ENCODE assay signal across 8 cellular contexts in the genomic region with DNA sequence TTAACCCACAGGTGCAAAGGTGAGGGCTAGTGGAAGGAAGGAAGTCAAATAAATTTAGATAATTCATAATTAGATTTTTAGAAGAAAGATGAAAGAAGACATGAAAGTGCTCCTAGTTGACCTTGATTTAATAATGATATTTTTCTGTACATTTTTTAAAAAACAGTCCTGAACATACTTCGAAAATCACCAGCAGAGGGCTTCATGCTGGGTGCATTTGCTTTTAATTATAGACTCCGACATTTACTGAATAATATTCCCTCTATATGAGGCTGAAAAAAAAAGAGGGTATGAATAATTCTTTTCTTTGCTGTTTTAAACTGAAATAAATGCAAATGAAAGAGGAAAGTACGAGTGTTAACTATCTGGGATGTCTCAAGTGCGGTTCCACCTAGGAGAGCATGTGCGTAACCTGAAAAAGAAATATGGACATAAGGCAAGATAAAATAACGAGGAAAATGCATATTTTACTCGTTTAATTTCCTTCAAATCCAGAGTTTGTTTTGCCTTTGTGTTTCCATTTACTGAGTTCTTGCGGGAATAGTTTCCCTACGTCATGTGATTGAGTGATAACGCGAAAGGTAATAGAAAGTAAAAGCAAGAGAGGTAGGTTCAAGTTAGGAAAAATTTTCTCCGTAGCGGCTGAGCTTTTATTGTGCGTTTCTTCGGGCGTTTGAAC. TPM values are rescaled to one million over a fixed set of nuclear protein-coding genes. Genes with fewer than 3 reads are reported as not detected.
DNase-seq lines count a peak whose midpoint lies in the region; ATAC-seq, FAIRE-seq and TF ChIP-seq lines count a peak whose summit lies in the region.

No MANE protein-coding gene starts in this region.

- H3K27ac ChIP-seq in HUES6 (ENCODE audit: low read depth, low read length): no peak overlapping the region
- no peak overlapping the region for H3K27ac ChIP-seq in astrocyte (ENCODE audit: low read depth, low read length)

- peak overlapping the region; percentile 72 for H2AFZ ChIP-seq in astrocyte (ENCODE audit: low read depth, low read length)

- DNase-seq in NCI-H1417 (lab: John Stamatoyannopoulos, UW): peak in 2 of 3 experiments; percentile 40 to 85
- no peak for DNase-seq in NCI-H1417 treated with DMSO at 0.1 percent for 48 hours (lab: John Stamatoyannopoulos, UW)
- DNase-seq in astrocyte (ENCODE audit: low read depth): no peak
- peak; percentile 28 to 35 for DNase-seq in lung microvascular endothelial cell (ENCODE audit: low read depth in 2 of 2)
- no peak for DNase-seq in OCI-M2 (lab: John Stamatoyannopoulos, UW; ENCODE audit: unreplicated experiment)
- DNase-seq in amniotic stem cell (lab: John Stamatoyannopoulos, UW): no peak

- H3K9me3 Mint-ChIP-seq in astrocyte (ENCODE audit: unreplicated experiment): peaks cover 2% of the 10 kb centered on the region

- ATAC-seq in GM21423 (IDR thresholded peaks at IDR 0.05; ENCODE audit: unreplicated experiment): peak; percentile 39

- H3K36me3 ChIP-seq in HUES6 (ENCODE audit: control insufficient read depth, insufficient read depth, low read length): no peaks in the 10 kb centered on the region
- no peaks in the 10 kb centered on the region for H3K36me3 ChIP-seq in astrocyte (ENCODE audit: insufficient read depth, low read length)

- H3K9me3 ChIP-seq in HUES6 (ENCODE audit: control insufficient read depth, insufficient read depth, low read depth, low read length) (peaks cover 7% of the 10 kb centered on the region; the same call in 1 of the 2 replicates), astrocyte (ENCODE audit: insufficient read depth, low read depth, low read length) (peaks cover 4% of the 10 kb centered on the region)

- FAIRE-seq in astrocyte (lab: Jason Lieb, UNC): no peak

- H3K4me3 ChIP-seq in HUES6 (ENCODE audit: low read depth, low read length) (peak overlapping the region; percentile 51), astrocyte (ENCODE audit: insufficient read depth, low read depth, low read length) (peak overlapping the region; percentile 61)

- no peaks in the 10 kb centered on the region for H4K20me1 ChIP-seq in astrocyte (ENCODE audit: insufficient read depth, low read length)

- H3K27me3 ChIP-seq in HUES6 (ENCODE audit: control insufficient read depth, insufficient read depth, low read length) (peaks cover 75% of the 10 kb centered on the region), astrocyte (ENCODE audit: insufficient read depth, low read length) (peaks cover 36% of the 10 kb centered on the region)

- peak overlapping the region; percentile 90 for H3K4me3 Mint-ChIP-seq in astrocyte (ENCODE audit: unreplicated experiment)

- H3K27me3 Mint-ChIP-seq in astrocyte (ENCODE audit: low read depth, unreplicated experiment): peaks cover 59% of the 10 kb centered on the region

- peak; percentile 34 for TF ChIP-seq CTCF in astrocyte (IDR thresholded peaks at IDR 0.05; ENCODE audit: insufficient read depth, low read depth, low read length)

- H3K4me2 ChIP-seq in astrocyte (ENCODE audit: low read length): peak overlapping the region; percentile 89

- no peak overlapping the region for H3K27ac Mint-ChIP-seq in astrocyte (ENCODE audit: unreplicated experiment)

- no peaks in the 10 kb centered on the region for H3K36me3 Mint-ChIP-seq in astrocyte (ENCODE audit: low read depth, unreplicated experiment)

- H3K4me1 ChIP-seq in HUES6 (ENCODE audit: control insufficient read depth, insufficient read depth, low read length) (0 out of 2 replicates have a peak, but pooled peaks cover 9% of the 10 kb centered on the region), astrocyte (ENCODE audit: insufficient read depth, low read length) (peaks cover 3% of the 10 kb centered on the region)

- no peaks in the 10 kb centered on the region for H3K79me2 ChIP-seq in astrocyte (ENCODE audit: insufficient read depth, low read length)

- peaks cover 2% of the 10 kb centered on the region for H3K4me1 Mint-ChIP-seq in astrocyte (ENCODE audit: low read depth, unreplicated experiment)

- H3K9ac ChIP-seq in HUES6 (ENCODE audit: low read length): no peak overlapping the region
- H3K9ac ChIP-seq in astrocyte (ENCODE audit: low read length): peak overlapping the region; percentile 45

RNA-seq across cellular contexts. Expression of a gene that starts 3.1 kb away (rescaled TPM):
- total RNA-seq in astrocyte: not detected in 2 replicates
- not detected in 2 replicates for total RNA-seq in lung microvascular endothelial cell

Comparison
In these comparisons a context has a peak if more than half of its experiments do, and no peak if none do; other contexts are left out.
1. DNase-seq: peak in NCI-H1417 (2 of 3) and lung microvascular endothelial cell (2 of 2); none in NCI-H1417 treated with DMSO at 0.1 percent for 48 hours (single experiment), astrocyte (single experiment), OCI-M2 (single experiment) and amniotic stem cell (single experiment).